ENCODE assay signal across 17 cellular contexts in the genomic region with DNA sequence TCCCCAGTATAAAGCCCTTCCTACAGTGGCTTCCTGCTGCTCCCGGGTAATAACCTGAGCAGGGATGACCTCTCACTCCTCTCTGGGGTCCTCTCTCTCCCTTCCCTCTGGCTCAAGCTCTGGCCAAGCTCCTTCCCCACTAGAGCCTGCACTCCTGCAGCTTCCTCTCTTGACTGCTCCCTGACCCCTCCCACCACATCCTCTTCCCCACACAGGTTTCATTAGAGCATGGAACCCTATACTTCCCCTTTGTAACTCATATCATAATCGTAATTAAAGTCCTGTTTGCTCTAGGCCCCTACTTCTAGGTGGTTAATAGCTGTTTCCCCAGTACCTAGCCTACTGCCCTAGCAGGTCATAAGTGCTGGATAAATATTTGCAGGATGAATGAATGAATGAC.
DNase-seq lines count a peak whose midpoint lies in the region; ATAC-seq and TF ChIP-seq lines count a peak whose summit lies in the region.
"Had no signal": no experiment of that assay in that cellular context is flagged by ENCODE, and none has a peak within 500 bp of the region (broad histone marks: within the 10 kb centered on the region; RNA-seq: fewer than 3 reads in every experiment).

No MANE protein-coding gene starts in this region.

- intact Hi-C loops in right cardiac atrium (cut with DNase I) = no loop called here

- H3K9me3 ChIP-seq in right atrium auricular region = peaks cover 0 to 7% of the 10 kb centered on the region in 2 donors
- H3K9me3 ChIP-seq in right cardiac atrium (ENCODE audit: control insufficient read depth, low read length) = no peaks in the 10 kb centered on the region
- H3K9me3 ChIP-seq: adrenal gland, ovary had no signal

- H3K27ac ChIP-seq in right atrium auricular region = peak overlapping the region; percentile 36 to 83
- H3K27ac ChIP-seq in right cardiac atrium (ENCODE audit: low read length) = no peak overlapping the region

- no peak for TF ChIP-seq CTCF in right atrium auricular region (IDR thresholded peaks at IDR 0.05)

- H3K4me3 ChIP-seq in right atrium auricular region (no peak overlapping the region), right cardiac atrium (ENCODE audit: low read length) (no peak overlapping the region)
- H3K4me3 ChIP-seq: adrenal gland, esophagus squamous epithelium, ovary had no signal

- H3K27me3 ChIP-seq in right atrium auricular region (no peaks in the 10 kb centered on the region), right cardiac atrium (ENCODE audit: control insufficient read depth, insufficient read depth) (no peaks in the 10 kb centered on the region)
- H3K27me3 ChIP-seq: adrenal gland, esophagus squamous epithelium, ovary had no signal

- no peaks in the 10 kb centered on the region for H3K36me3 ChIP-seq in right atrium auricular region
- H3K36me3 ChIP-seq: adrenal gland, ovary had no signal

- WGBS in right cardiac atrium = 59% methylated on average over 2 of the region's 2 CpGs

- ATAC-seq in right cardiac atrium = no peak
- no peak for ATAC-seq in HG02623 (IDR thresholded peaks at IDR 0.05; ENCODE audit: unreplicated experiment)
- no peak for ATAC-seq in HG03565 (IDR thresholded peaks at IDR 0.05; ENCODE audit: unreplicated experiment)

- H3K4me1 ChIP-seq in right atrium auricular region = peaks cover 0 to 50% of the 10 kb centered on the region in 2 donors
- H3K4me1 ChIP-seq in right cardiac atrium (ENCODE audit: control insufficient read depth, insufficient read depth, low read length) = peaks cover 13% of the 10 kb centered on the region

- DNase-seq in right atrium auricular region (ENCODE audit: low spot score) = no peak
- no peak for DNase-seq in right cardiac atrium
- peak; percentile 72 for DNase-seq in NCI-H69 (lab: John Stamatoyannopoulos, UW)
- DNase-seq in germinal center (ENCODE audit: low spot score) = peak; percentile 46
- no peak for DNase-seq in SW 1271 (lab: John Stamatoyannopoulos, UW)
- no peak for DNase-seq in effector CD8-positive, alpha-beta T cell (lab: John Stamatoyannopoulos, UW)
- DNase-seq: activated CD4-positive, alpha-beta T cell treated with anti-CD3 and anti-CD28 coated beads for 4 hours; activated T-cell treated with anti-CD3 and anti-CD28 coated beads, Interleukin-2, amount 50 U/mL, for 48 hours; adrenal gland; DMS 273 treated with DMSO at 0.1 percent for 48 hours; esophagus squamous epithelium; mesenchymal stem cell; NCI-H526 treated with DMSO at 0.1 percent for 48 hours; ovary; stimulated activated CD4-positive, alpha-beta T cell treated with anti-CD3 and anti-CD28 coated beads, Interleukin-15, amount 100 ng/mL, for 24 hours had no signal

Comparison
In these comparisons a context has a peak if more than half of its experiments do, and no peak if none do; other contexts are left out.
1. DNase-seq: peak in NCI-H69 (single experiment) and germinal center (single experiment); none in right atrium auricular region (single experiment), right cardiac atrium (0 of 3), SW 1271 (0 of 2) and effector CD8-positive, alpha-beta T cell (single experiment).